Comparison of ENCODE assay signal across 8 cellular contexts in genomic region chr21:44155231-44155993, GRCh38. TPM values are rescaled to one million over a fixed set of nuclear protein-coding genes. Genes with fewer than 3 reads are reported as not detected.
DNase-seq lines count a peak whose midpoint lies in the region; ATAC-seq lines count a peak whose summit lies in the region.
"Not testable (repeated sequence)": the region's sequence is repeated elsewhere in the genome, so short reads cannot be mapped to it uniquely, and the experiment has no call there.

No MANE protein-coding gene starts in this region.

- ATAC-seq in GM18502 (IDR thresholded peaks at IDR 0.05; ENCODE audit: poor library complexity, unreplicated experiment) (peak; percentile 39), GM19351 (IDR thresholded peaks at IDR 0.05; ENCODE audit: unreplicated experiment) (peak; percentile 45), HG02588 (IDR thresholded peaks at IDR 0.05; ENCODE audit: unreplicated experiment) (peak; percentile 36), HG03045 (IDR thresholded peaks at IDR 0.05; ENCODE audit: unreplicated experiment) (peak; percentile 33), HG03565 (IDR thresholded peaks at IDR 0.05; ENCODE audit: unreplicated experiment) (peak; percentile 46)
- ATAC-seq in activated CD8-positive, alpha-beta T cell treated with anti-CD3 and anti-CD28 coated beads, Interleukin-2, amount 10 ng/mL, durations not matched to agents 7 days and 5 days: peak; percentile 45
- ATAC-seq in activated naive CD8-positive, alpha-beta T cell treated with anti-CD3 and anti-CD28 coated beads, Interleukin-2, amount 50 U/mL, for 24 hours: peak; percentile 27
- ATAC-seq in stimulated activated effector memory CD8-positive, alpha-beta T cell treated with anti-CD3 and anti-CD28 coated beads, Interleukin-12 subunit alpha, Interleukin-12 subunit beta, amount 100 ng/mL, for 72 hours: peak; percentile 78

- POLR2A ChIA-PET in activated CD8-positive, alpha-beta T cell treated with anti-CD3 and anti-CD28 coated beads, Interleukin-2, amount 10 ng/mL, durations not matched to agents 7 days and 5 days (lab: Charles Lee): not testable (repeated sequence)

- H3K36me3 Mint-ChIP-seq in activated CD8-positive, alpha-beta T cell treated with anti-CD3 and anti-CD28 coated beads, Interleukin-2, amount 10 ng/mL, durations not matched to agents 7 days and 5 days (ENCODE audit: low read depth); activated naive CD8-positive, alpha-beta T cell treated with anti-CD3 and anti-CD28 coated beads, Interleukin-2, amount 50 U/mL, for 24 hours (ENCODE audit: low read depth); stimulated activated effector memory CD8-positive, alpha-beta T cell treated with anti-CD3 and anti-CD28 coated beads, Interleukin-12 subunit alpha, Interleukin-12 subunit beta, amount 100 ng/mL, for 72 hours: not testable (repeated sequence)

- not testable (repeated sequence) for H3K27ac Mint-ChIP-seq in activated CD8-positive, alpha-beta T cell treated with anti-CD3 and anti-CD28 coated beads, Interleukin-2, amount 10 ng/mL, durations not matched to agents 7 days and 5 days; activated naive CD8-positive, alpha-beta T cell treated with anti-CD3 and anti-CD28 coated beads, Interleukin-2, amount 50 U/mL, for 24 hours; stimulated activated effector memory CD8-positive, alpha-beta T cell treated with anti-CD3 and anti-CD28 coated beads, Interleukin-12 subunit alpha, Interleukin-12 subunit beta, amount 100 ng/mL, for 72 hours

- not testable (repeated sequence) for H3K27me3 Mint-ChIP-seq in activated CD8-positive, alpha-beta T cell treated with anti-CD3 and anti-CD28 coated beads, Interleukin-2, amount 10 ng/mL, durations not matched to agents 7 days and 5 days (ENCODE audit: low read depth); activated naive CD8-positive, alpha-beta T cell treated with anti-CD3 and anti-CD28 coated beads, Interleukin-2, amount 50 U/mL, for 24 hours

- H3K4me3 Mint-ChIP-seq in activated CD8-positive, alpha-beta T cell treated with anti-CD3 and anti-CD28 coated beads, Interleukin-2, amount 10 ng/mL, durations not matched to agents 7 days and 5 days; activated naive CD8-positive, alpha-beta T cell treated with anti-CD3 and anti-CD28 coated beads, Interleukin-2, amount 50 U/mL, for 24 hours; stimulated activated effector memory CD8-positive, alpha-beta T cell treated with anti-CD3 and anti-CD28 coated beads, Interleukin-12 subunit alpha, Interleukin-12 subunit beta, amount 100 ng/mL, for 72 hours: not testable (repeated sequence)

- CTCF ChIA-PET in activated CD8-positive, alpha-beta T cell treated with anti-CD3 and anti-CD28 coated beads, Interleukin-2, amount 10 ng/mL, durations not matched to agents 7 days and 5 days (lab: Charles Lee): not testable (repeated sequence)

- not testable (repeated sequence) for H3K9me3 Mint-ChIP-seq in activated CD8-positive, alpha-beta T cell treated with anti-CD3 and anti-CD28 coated beads, Interleukin-2, amount 10 ng/mL, durations not matched to agents 7 days and 5 days (ENCODE audit: insufficient read depth); activated naive CD8-positive, alpha-beta T cell treated with anti-CD3 and anti-CD28 coated beads, Interleukin-2, amount 50 U/mL, for 24 hours; stimulated activated effector memory CD8-positive, alpha-beta T cell treated with anti-CD3 and anti-CD28 coated beads, Interleukin-12 subunit alpha, Interleukin-12 subunit beta, amount 100 ng/mL, for 72 hours

- not testable (repeated sequence) for H3K4me1 Mint-ChIP-seq in activated CD8-positive, alpha-beta T cell treated with anti-CD3 and anti-CD28 coated beads, Interleukin-2, amount 10 ng/mL, durations not matched to agents 7 days and 5 days (ENCODE audit: low read depth); activated naive CD8-positive, alpha-beta T cell treated with anti-CD3 and anti-CD28 coated beads, Interleukin-2, amount 50 U/mL, for 24 hours; stimulated activated effector memory CD8-positive, alpha-beta T cell treated with anti-CD3 and anti-CD28 coated beads, Interleukin-12 subunit alpha, Interleukin-12 subunit beta, amount 100 ng/mL, for 72 hours

- not testable (repeated sequence) for DNase-seq in activated CD8-positive, alpha-beta T cell treated with anti-CD3 and anti-CD28 coated beads, Interleukin-2, amount 10 ng/mL, durations not matched to agents 7 days and 5 days; activated naive CD8-positive, alpha-beta T cell treated with anti-CD3 and anti-CD28 coated beads, Interleukin-2, amount 50 U/mL, for 24 hours
- peak in 1 of 2 donors; percentile 59 for DNase-seq in stimulated activated effector memory CD8-positive, alpha-beta T cell treated with anti-CD3 and anti-CD28 coated beads, Interleukin-12 subunit alpha, Interleukin-12 subunit beta, amount 100 ng/mL, for 72 hours (ENCODE audit: low spot score in 2 of 2)

RNA-seq across cellular contexts. Expression of gene GATD3, which starts 21.9 kb away (rescaled TPM):
- total RNA-seq in activated CD8-positive, alpha-beta T cell treated with anti-CD3 and anti-CD28 coated beads, Interleukin-2, amount 10 ng/mL, durations not matched to agents 7 days and 5 days: 10 to 100 TPM in 1 of 2 experiments, 1 to 10 TPM in 1; 8.2 to 10.6 TPM

RNA-seq across cellular contexts. Expression of gene PWP2, which starts 48.2 kb away (rescaled TPM):
- 1 to 10 TPM; 2.9 to 8.0 TPM for total RNA-seq in activated CD8-positive, alpha-beta T cell treated with anti-CD3 and anti-CD28 coated beads, Interleukin-2, amount 10 ng/mL, durations not matched to agents 7 days and 5 days

Comparison
In these comparisons a context has a peak if more than half of its experiments do, and no peak if none do; other contexts are left out.
1. ATAC-seq: peak in every context shown above with its lines; median percentile 78 in stimulated activated effector memory CD8-positive, alpha-beta T cell treated with anti-CD3 and anti-CD28 coated beads, Interleukin-12 subunit alpha, Interleukin-12 subunit beta, amount 100 ng/mL, for 72 hours; 46 in HG03565; 45 in GM19351; 45 in activated CD8-positive, alpha-beta T cell treated with anti-CD3 and anti-CD28 coated beads, Interleukin-2, amount 10 ng/mL, durations not matched to agents 7 days and 5 days; 39 in GM18502; 36 in HG02588; 33 in HG03045; 27 in activated naive CD8-positive, alpha-beta T cell treated with anti-CD3 and anti-CD28 coated beads, Interleukin-2, amount 50 U/mL, for 24 hours.